Comparison of ENCODE assay signal across 16 cellular contexts in the genomic region with DNA sequence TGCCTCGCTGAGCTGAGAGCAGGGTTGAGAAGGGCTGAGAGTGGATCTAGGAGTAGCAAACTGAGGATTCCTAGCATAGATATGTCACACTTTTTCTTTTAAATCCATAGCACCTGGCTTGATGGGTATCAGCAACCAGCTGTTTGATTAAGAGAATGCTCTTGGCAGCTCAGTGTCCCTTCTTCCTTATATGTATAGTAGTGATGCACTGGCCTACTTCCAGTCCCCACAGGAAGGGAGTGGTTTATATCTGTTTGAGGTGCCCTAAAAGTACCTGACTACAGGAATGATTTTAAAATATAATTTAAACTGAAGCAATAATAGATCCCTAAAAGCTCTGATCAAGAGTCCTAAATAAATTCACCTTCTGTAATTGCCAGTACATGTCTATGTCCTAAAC.
A peak's percentile ranks its signal among the peaks of the same experiment; 100 is the strongest.
DNase-seq lines count a peak whose midpoint lies in the region; ATAC-seq and TF ChIP-seq lines count a peak whose summit lies in the region.
"Had no signal": no experiment of that assay in that cellular context is flagged by ENCODE, and none has a peak within 500 bp of the region (broad histone marks: within the 10 kb centered on the region; RNA-seq: fewer than 3 reads in every experiment).

No MANE protein-coding gene starts in this region.

- H3K36me3 Mint-ChIP-seq in activated B cell treated with CpG ODN at 0.5 μM for 24 hours (ENCODE audit: low read depth), result no peaks in the 10 kb centered on the region
- H3K36me3 Mint-ChIP-seq in osteocyte (ENCODE audit: unreplicated experiment), result no peaks in the 10 kb centered on the region
- H3K36me3 Mint-ChIP-seq: CD4-positive, CD25-positive, alpha-beta regulatory T cell had no signal

- H3K27me3 Mint-ChIP-seq in activated B cell treated with CpG ODN at 0.5 μM for 24 hours, result no peaks in the 10 kb centered on the region
- H3K27me3 Mint-ChIP-seq in osteocyte (ENCODE audit: unreplicated experiment), result no peaks in the 10 kb centered on the region
- H3K27me3 Mint-ChIP-seq: CD4-positive, CD25-positive, alpha-beta regulatory T cell had no signal

- H2AFZ ChIP-seq in OCI-LY7 (ENCODE audit: low read length), result peak overlapping the region; percentile 77

- no peak for TF ChIP-seq CTCF in OCI-LY7 (conservative IDR thresholded peaks at IDR 0.05; ENCODE audit: low read length)
- no peak for TF ChIP-seq CTCF in activated B cell treated with CpG ODN at 0.5 μM for 24 hours (IDR thresholded peaks at IDR 0.05)
- TF ChIP-seq CTCF in osteocyte (IDR thresholded peaks at IDR 0.05), result no peak

- H3K4me3 ChIP-seq in OCI-LY7 (ENCODE audit: low read depth, low read length, poor library complexity, severe bottlenecking), result peak overlapping the region; percentile 27
- H3K4me3 ChIP-seq: BLaER1 treated with 17β-estradiol and CSF1 and Interleukin-3, amounts not matched to agents 10 nM and 100 nM had no signal

- intact Hi-C loops in OCI-LY7 (cut with micrococcal nuclease; ENCODE audit: unreplicated experiment) (no loop called here), activated B cell treated with CpG ODN at 0.5 μM for 24 hours (cut with micrococcal nuclease) (no loop called here)

- H3K9me2 ChIP-seq in OCI-LY7 (ENCODE audit: insufficient read depth, low read length), result no peaks in the 10 kb centered on the region

- peak; percentile 4 for DNase-seq in NCI-H82 (lab: John Stamatoyannopoulos, UW)
- no peak for DNase-seq in NCI-H82 treated with DMSO at 0.1 percent for 48 hours (lab: John Stamatoyannopoulos, UW; ENCODE audit: unreplicated experiment)
- peak; percentile 29 for DNase-seq in OCI-LY7 (ENCODE audit: low spot score)
- no peak for DNase-seq in activated B cell treated with CpG ODN at 0.5 μM for 24 hours
- no peak for DNase-seq in osteocyte (ENCODE audit: extremely low spot score, unreplicated experiment)
- DNase-seq in EL, result no peak
- DNase-seq in kidney glomerular epithelial cell (lab: John Stamatoyannopoulos, UW), result no peak
- no peak for DNase-seq in activated CD4-positive, CD25-positive, alpha-beta regulatory T cell treated with anti-CD3 and anti-CD28 coated beads, Interleukin-2, amount 50 U/mL, for 72 hours
- DNase-seq: AML-193; CD4-positive, CD25-positive, alpha-beta regulatory T cell; DMS53; GOT3; H9 had no signal

- H3K79me2 ChIP-seq in OCI-LY7 (ENCODE audit: insufficient read depth, low read depth, low read length), result no peaks in the 10 kb centered on the region

- H3K36me3 ChIP-seq in OCI-LY7 (ENCODE audit: insufficient read depth, low read length), result no peaks in the 10 kb centered on the region
- H3K36me3 ChIP-seq: BLaER1 treated with 17β-estradiol and CSF1 and Interleukin-3, amounts not matched to agents 10 nM and 100 nM had no signal

- CTCF ChIA-PET in OCI-LY7 (lab: Charles Lee; ENCODE audit: unreplicated experiment) (no interaction called here), activated B cell treated with CpG ODN at 0.5 μM for 24 hours (lab: Charles Lee) (no interaction called here)

- H3K27ac Mint-ChIP-seq in activated B cell treated with CpG ODN at 0.5 μM for 24 hours, result peak overlapping the region; percentile 10
- H3K27ac Mint-ChIP-seq in osteocyte (ENCODE audit: unreplicated experiment), result no peak overlapping the region
- H3K27ac Mint-ChIP-seq: CD4-positive, CD25-positive, alpha-beta regulatory T cell had no signal

- H3K9me3 ChIP-seq in OCI-LY7 (ENCODE audit: low read length), result no peaks in the 10 kb centered on the region
- H3K9me3 ChIP-seq: BLaER1 treated with 17β-estradiol and CSF1 and Interleukin-3, amounts not matched to agents 10 nM and 100 nM had no signal

- no peaks in the 10 kb centered on the region for H3K9me3 Mint-ChIP-seq in activated B cell treated with CpG ODN at 0.5 μM for 24 hours
- no peaks in the 10 kb centered on the region for H3K9me3 Mint-ChIP-seq in osteocyte (ENCODE audit: unreplicated experiment)
- H3K9me3 Mint-ChIP-seq: H9 had no signal

- peak overlapping the region; percentile 52 for H3K27ac ChIP-seq in OCI-LY7 (ENCODE audit: low read depth, low read length, poor library complexity, severe bottlenecking)
- H3K27ac ChIP-seq: 22Rv1; BLaER1 treated with 17β-estradiol and CSF1 and Interleukin-3, amounts not matched to agents 10 nM and 100 nM; HL-60 had no signal

- peak overlapping the region; percentile 56 for H3K4me2 ChIP-seq in OCI-LY7 (ENCODE audit: low read length)
- H3K4me2 ChIP-seq: BLaER1 treated with 17β-estradiol and CSF1 and Interleukin-3, amounts not matched to agents 10 nM and 100 nM had no signal

- no peaks in the 10 kb centered on the region for H4K20me1 ChIP-seq in OCI-LY7 (ENCODE audit: insufficient read depth, low read length)
- H4K20me1 ChIP-seq: BLaER1 treated with 17β-estradiol and CSF1 and Interleukin-3, amounts not matched to agents 10 nM and 100 nM had no signal

- H3K4me1 Mint-ChIP-seq in activated B cell treated with CpG ODN at 0.5 μM for 24 hours, result peaks cover 14% of the 10 kb centered on the region
- H3K4me1 Mint-ChIP-seq in osteocyte (ENCODE audit: unreplicated experiment), result peaks cover 51% of the 10 kb centered on the region
- H3K4me1 Mint-ChIP-seq: CD4-positive, CD25-positive, alpha-beta regulatory T cell had no signal

- no peak for ATAC-seq in activated B cell treated with CpG ODN at 0.5 μM for 24 hours (ENCODE audit: low read depth)

- H3K4me3 Mint-ChIP-seq in activated B cell treated with CpG ODN at 0.5 μM for 24 hours, result no peak overlapping the region
- peak overlapping the region; percentile 5 for H3K4me3 Mint-ChIP-seq in osteocyte (ENCODE audit: unreplicated experiment)
- H3K4me3 Mint-ChIP-seq: CD4-positive, CD25-positive, alpha-beta regulatory T cell; H9 had no signal

- POLR2A ChIA-PET in OCI-LY7 (lab: Charles Lee), result interaction anchor here (0.6 to 2.0 kb wide), 11 partner anchors 8 to 1883 kb away, joined by 3 to 11 read pairs (median 3); no protein-coding TSS in a partner anchor
- POLR2A ChIA-PET in activated B cell treated with CpG ODN at 0.5 μM for 24 hours (lab: Charles Lee), result no interaction called here

- H3K4me1 ChIP-seq in OCI-LY7 (ENCODE audit: insufficient read depth, low read length, poor library complexity, severe bottlenecking), result peaks cover 25% of the 10 kb centered on the region
- H3K4me1 ChIP-seq: BLaER1 treated with 17β-estradiol and CSF1 and Interleukin-3, amounts not matched to agents 10 nM and 100 nM had no signal

- BruUV-seq in OCI-LY7 (replicated peaks; lab: Mats Ljungman, UMichigan), result no TSS peak

Comparison
In these comparisons a context has a peak if more than half of its experiments do, and no peak if none do; other contexts are left out.
1. DNase-seq: peak in NCI-H82 (single experiment) and OCI-LY7 (single experiment); none in NCI-H82 treated with DMSO at 0.1 percent for 48 hours (single experiment), activated B cell treated with CpG ODN at 0.5 μM for 24 hours (single experiment), osteocyte (single experiment), EL (single experiment), kidney glomerular epithelial cell (single experiment) and activated CD4-positive, CD25-positive, alpha-beta regulatory T cell treated with anti-CD3 and anti-CD28 coated beads, Interleukin-2, amount 50 U/mL, for 72 hours (single experiment).